ENCODE assay signal across 15 cellular contexts in genomic region chr5:133118741-133119140, GRCh38.
"Had no signal": no experiment of that assay in that cellular context is flagged by ENCODE, and none has a peak within 500 bp of the region (broad histone marks: within the 10 kb centered on the region; RNA-seq: fewer than 3 reads in every experiment).

No MANE protein-coding gene starts in this region.

- H3K4me1 ChIP-seq: upper lobe of right lung had no signal

- H3K27me3 ChIP-seq: colonic mucosa, dorsolateral prefrontal cortex, sigmoid colon, upper lobe of right lung had no signal

- H3K36me3 ChIP-seq: colonic mucosa, sigmoid colon, upper lobe of right lung had no signal

- H3K9me3 ChIP-seq: colonic mucosa, sigmoid colon, upper lobe of right lung had no signal

- DNase-seq: activated B cell treated with CpG ODN at 0.5 μM for 24 hours; activated CD4-positive, alpha-beta T cell treated with anti-CD3 and anti-CD28 coated beads for 36 hours; activated CD4-positive, alpha-beta T cell treated with anti-CD3 and anti-CD28 coated beads, Interleukin-2, amount 50 U/mL, for 48 hours; aorta; colonic mucosa; dorsolateral prefrontal cortex; left colon; mesenchymal stem cell; nephron progenitor cell; sigmoid colon; stimulated activated CD4-positive, alpha-beta T cell treated with anti-CD3 and anti-CD28 coated beads, Interleukin-4, amount 100 ng/mL, for 1 hour; stimulated activated naive CD4-positive, alpha-beta T cell treated with Interleukin-2 at 50 U/mL for 16 hours; T-helper 1 cell; upper lobe of right lung had no signal

- H3K27ac ChIP-seq: colonic mucosa, dorsolateral prefrontal cortex, upper lobe of right lung had no signal

- ATAC-seq: activated CD4-positive, alpha-beta T cell treated with anti-CD3 and anti-CD28 coated beads for 36 hours; activated naive CD4-positive, alpha-beta T cell treated with anti-CD3 and anti-CD28 coated beads, Interleukin-2, amount 50 U/mL, for 72 hours; left colon; upper lobe of right lung had no signal

- H3K4me3 ChIP-seq: colonic mucosa, dorsolateral prefrontal cortex, sigmoid colon, upper lobe of right lung had no signal
